ENCODE assay signal across 29 cellular contexts in genomic region chr1:168964478-168964877, GRCh38.
"Had no signal": no experiment of that assay in that cellular context is flagged by ENCODE, and none has a peak within 500 bp of the region (broad histone marks: within the 10 kb centered on the region; RNA-seq: fewer than 3 reads in every experiment).

No MANE protein-coding gene starts in this region.

- H3K9me3 ChIP-seq: MG63 had no signal

- H3K4me3 ChIP-seq: cardiac muscle cell, MG63, SK-N-MC had no signal

- H3K27me3 ChIP-seq: brain microvascular endothelial cell, cardiac muscle cell, MG63 had no signal

- H3K27ac ChIP-seq: brain microvascular endothelial cell, cardiac muscle cell, SK-N-MC had no signal

- DNase-seq: activated B cell treated with CpG ODN at 0.5 μM for 24 hours; activated CD4-positive, alpha-beta T cell treated with anti-CD3 and anti-CD28 coated beads for 1 hour; activated CD4-positive, alpha-beta T cell treated with anti-CD3 and anti-CD28 coated beads, Interleukin-2, amount 10 ng/mL, durations not matched to agents 24 days and 14 days; activated CD4-positive, alpha-beta T cell treated with anti-CD3 and anti-CD28 coated beads, Interleukin-2, amount 50 U/mL, for 48 hours; activated CD8-positive, alpha-beta memory T cell treated with anti-CD3 and anti-CD28 coated beads, Interleukin-2, amount 10 ng/mL, durations not matched to agents 7 days and 5 days; activated gamma-delta T cell treated with Interleukin-2 at 50 U/mL for 16 hours; activated naive CD4-positive, alpha-beta T cell treated with anti-CD3 and anti-CD28 coated beads, Interleukin-2, amount 10 ng/mL, durations not matched to agents 7 days and 5 days; activated naive CD8-positive, alpha-beta T cell treated with anti-CD3 and anti-CD28 coated beads for 36 hours; activated T-cell treated with anti-CD3 and anti-CD28 coated beads, Interleukin-2, amount 50 U/mL, for 4 hours; brain microvascular endothelial cell; cerebellar nuclear complex; MG63; NCI-H1105 treated with DMSO at 0.1 percent for 48 hours; NCI-H1436 treated with DMSO at 0.1 percent for 48 hours; NCI-H187; NCI-H2081; NCI-H446; NCI-H524; NCI-H748 treated with DMSO at 0.1 percent for 48 hours; OCI-M1; RPMI8226; T-cell; T-helper 2 cell; T1000 had no signal

- ATAC-seq: activated CD8-positive, alpha-beta memory T cell treated with anti-CD3 and anti-CD28 coated beads, Interleukin-2, amount 10 ng/mL, durations not matched to agents 7 days and 5 days; activated T-cell treated with anti-CD3 and anti-CD28 coated beads, Interleukin-2, amount 50 U/mL, for 4 hours; Panc1; Right ventricle myocardium inferior; T-cell had no signal

- H3K36me3 ChIP-seq: brain microvascular endothelial cell, cardiac muscle cell, MG63 had no signal

- FAIRE-seq: TTC549 had no signal
